In the genomic region with DNA sequence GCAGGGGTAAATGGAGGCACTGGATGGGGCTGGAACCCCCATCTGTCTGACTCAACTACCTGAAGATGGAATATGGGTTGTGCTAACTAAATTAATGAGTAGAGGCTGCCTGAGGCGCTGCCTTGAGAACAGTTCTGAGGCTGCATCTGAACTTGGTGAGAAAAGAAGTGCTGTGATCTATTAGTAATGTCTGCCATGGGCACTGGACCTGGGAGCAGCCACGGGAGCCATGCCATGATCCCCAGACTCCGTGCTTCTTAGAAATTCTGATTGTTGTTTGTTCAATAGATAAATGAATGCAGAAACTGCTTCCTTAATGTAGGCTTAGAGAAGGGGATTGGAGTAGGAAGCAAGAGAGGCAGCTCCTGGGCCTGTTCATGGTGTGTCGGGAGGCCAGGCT, we compare ENCODE assay signal across 19 cellular contexts.
"Had no signal": no experiment of that assay in that cellular context is flagged by ENCODE, and none has a peak within 500 bp of the region (broad histone marks: within the 10 kb centered on the region; RNA-seq: fewer than 3 reads in every experiment).

No MANE protein-coding gene starts in this region.

- H3K27me3 ChIP-seq: foreskin keratinocyte, testis, tibial nerve had no signal

- H3K4me3 ChIP-seq: left ventricle myocardium inferior, lower lobe of right lung, testis, tibial nerve had no signal

- H3K9me3 ChIP-seq: neutrophil, testis had no signal

- H3K27ac ChIP-seq: foreskin keratinocyte, left ventricle myocardium inferior, lower lobe of right lung, neutrophil, testis, tibial nerve had no signal

- H3K4me1 ChIP-seq: foreskin keratinocyte, lower lobe of right lung, tibial nerve had no signal

- H3K27ac Mint-ChIP-seq: immature natural killer cell; memory B cell; natural killer cell treated with Interleukin-12 subunit alpha and Interleukin-12 subunit beta and Interleukin-15 and Interleukin-18, amount 100 ng/mL, for 72 hours; stimulated activated memory B cell treated with anti-CD40 and anti-IgM and Interleukin-4, amounts not matched to agents 10 μg/mL and 1 μg/mL and 100 μg/mL, for 72 hours; stimulated activated naive CD8-positive, alpha-beta T cell treated with anti-CD3 and anti-CD28 coated beads, Interleukin-15, Interleukin-2, amounts not matched to agents 100 ng/mL and 50 ng/mL, for 24 hours had no signal

- H3K9me3 Mint-ChIP-seq: natural killer cell treated with Interleukin-12 subunit alpha and Interleukin-12 subunit beta and Interleukin-15 and Interleukin-18, amount 100 ng/mL, for 72 hours; stimulated activated naive CD8-positive, alpha-beta T cell treated with anti-CD3 and anti-CD28 coated beads, Interleukin-15, Interleukin-2, amounts not matched to agents 100 ng/mL and 50 ng/mL, for 24 hours had no signal

- FAIRE-seq: endothelial cell of umbilical vein, keratinocyte had no signal

- H3K36me3 Mint-ChIP-seq: immature natural killer cell; memory B cell; natural killer cell treated with Interleukin-12 subunit alpha and Interleukin-12 subunit beta and Interleukin-15 and Interleukin-18, amount 100 ng/mL, for 72 hours; stimulated activated memory B cell treated with anti-CD40 and anti-IgM and Interleukin-4, amounts not matched to agents 10 μg/mL and 1 μg/mL and 100 μg/mL, for 72 hours had no signal

- ATAC-seq: foreskin keratinocyte; lower lobe of right lung; natural killer cell treated with Interleukin-12 subunit alpha and Interleukin-12 subunit beta and Interleukin-15 and Interleukin-18, amount 100 ng/mL, for 72 hours; right cardiac atrium; stimulated activated memory B cell treated with anti-CD40 and anti-IgM and Interleukin-4, amounts not matched to agents 10 μg/mL and 1 μg/mL and 100 μg/mL, for 72 hours had no signal

- H3K36me3 ChIP-seq: left ventricle myocardium inferior, lower lobe of right lung, neutrophil, tibial nerve had no signal

- H3K4me1 Mint-ChIP-seq: immature natural killer cell; memory B cell; stimulated activated memory B cell treated with anti-CD40 and anti-IgM and Interleukin-4, amounts not matched to agents 10 μg/mL and 1 μg/mL and 100 μg/mL, for 72 hours had no signal

- H3K4me3 Mint-ChIP-seq: immature natural killer cell; memory B cell; natural killer cell treated with Interleukin-12 subunit alpha and Interleukin-12 subunit beta and Interleukin-15 and Interleukin-18, amount 100 ng/mL, for 72 hours; stimulated activated memory B cell treated with anti-CD40 and anti-IgM and Interleukin-4, amounts not matched to agents 10 μg/mL and 1 μg/mL and 100 μg/mL, for 72 hours; stimulated activated naive CD8-positive, alpha-beta T cell treated with anti-CD3 and anti-CD28 coated beads, Interleukin-15, Interleukin-2, amounts not matched to agents 100 ng/mL and 50 ng/mL, for 24 hours had no signal

- DNase-seq: central memory CD4-positive, alpha-beta T cell; erythroblast; foreskin keratinocyte; immature natural killer cell; left ventricle myocardium inferior; lower lobe of right lung; midbrain; right cardiac atrium; stimulated activated CD4-positive, alpha-beta T cell treated with anti-CD3 and anti-CD28 coated beads, Interleukin-4, amount 100 ng/mL, for 1 hour; stimulated activated CD8-positive, alpha-beta memory T cell treated with anti-CD3 and anti-CD28 coated beads, Interleukin-4, amount 100 ng/mL, for 48 hours; testis had no signal
